In the genomic region with DNA sequence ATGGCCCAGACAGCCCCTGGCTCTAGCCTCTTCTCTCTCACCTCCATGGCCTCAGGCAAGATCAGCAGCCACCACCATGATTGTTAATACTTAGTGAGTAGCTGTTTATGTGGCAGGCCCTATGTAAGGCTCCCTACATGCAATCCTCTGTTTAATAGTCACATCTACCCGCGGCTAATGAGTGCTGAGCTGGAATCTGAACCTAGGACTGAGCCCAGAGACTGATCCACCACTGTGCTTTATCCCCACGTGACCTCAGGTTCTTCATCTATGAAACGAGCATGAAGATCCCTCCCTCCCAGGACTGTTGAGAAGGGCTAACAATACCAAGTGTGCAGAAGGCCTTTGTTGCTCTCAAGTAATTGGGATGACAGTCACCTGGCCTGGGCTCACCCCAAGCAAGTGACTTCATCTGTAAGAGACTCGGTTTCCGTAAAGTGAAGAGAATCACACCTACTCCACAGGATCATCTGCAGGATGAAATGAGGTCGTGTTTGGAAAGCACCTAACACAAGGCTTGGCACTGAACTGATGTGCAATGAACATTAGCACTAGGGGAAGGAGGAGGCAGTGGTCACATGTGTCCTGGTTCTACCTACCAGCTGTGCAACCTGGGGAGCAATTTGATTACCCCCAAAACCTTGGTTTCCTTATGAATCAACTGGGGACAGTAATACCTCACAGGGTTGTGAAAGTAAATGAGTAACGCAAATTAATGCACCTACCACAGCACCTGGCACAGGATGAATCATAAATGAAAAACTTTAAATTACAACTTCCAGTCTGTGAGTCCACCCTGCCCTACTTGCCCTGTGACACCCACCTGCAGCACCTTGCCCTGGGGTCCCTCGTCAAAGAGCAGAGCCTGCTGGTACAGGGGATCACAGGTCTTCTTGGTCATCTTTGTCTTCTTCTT, we compare ENCODE assay signal across 7 cellular contexts. TPM values are rescaled to one million over a fixed set of nuclear protein-coding genes. Genes with fewer than 3 reads are reported as not detected.
DNase-seq lines count a peak whose midpoint lies in the region; ATAC-seq and TF ChIP-seq lines count a peak whose summit lies in the region.

No MANE protein-coding gene starts in this region.

- no peaks in the 10 kb centered on the region for H3K36me3 Mint-ChIP-seq in progenitor cell of endocrine pancreas (ENCODE audit: insufficient read depth)

- no peak overlapping the region for H3K27ac Mint-ChIP-seq in progenitor cell of endocrine pancreas

- ATAC-seq in GM18511 (IDR thresholded peaks at IDR 0.05; ENCODE audit: unreplicated experiment), result peak; percentile 85
- peak; percentile 49 for ATAC-seq in GM21367 (IDR thresholded peaks at IDR 0.05; ENCODE audit: unreplicated experiment)
- ATAC-seq in HG03521 (IDR thresholded peaks at IDR 0.05; ENCODE audit: unreplicated experiment), result peak; percentile 49
- peak; percentile 76 for ATAC-seq in left colon

- H3K9me3 Mint-ChIP-seq in progenitor cell of endocrine pancreas (ENCODE audit: low read depth), result no peaks in the 10 kb centered on the region

- no peak overlapping the region for H3K4me3 Mint-ChIP-seq in progenitor cell of endocrine pancreas (ENCODE audit: low read depth)

- no peak for TF ChIP-seq CTCF in progenitor cell of endocrine pancreas (IDR thresholded peaks at IDR 0.05; ENCODE audit: unreplicated experiment)

- no peaks in the 10 kb centered on the region for H3K4me1 Mint-ChIP-seq in progenitor cell of endocrine pancreas (ENCODE audit: low read depth)

- DNase-seq in left colon (peak in 1 of 2 donors; percentile 55), NCI-H1105 treated with DMSO at 0.1 percent for 48 hours (lab: John Stamatoyannopoulos, UW) (no peak), progenitor cell of endocrine pancreas (ENCODE audit: low spot score, unreplicated experiment) (no peak), DMS 273 (lab: John Stamatoyannopoulos, UW; ENCODE audit: unreplicated experiment) (no peak)

- H3K27me3 Mint-ChIP-seq in progenitor cell of endocrine pancreas, result peaks cover 5% of the 10 kb centered on the region

- intact Hi-C loops in left colon (cut with DNase I, micrococcal nuclease), result loop anchor here in 1 of 2 donors (10.0 kb wide), 1 partner anchor 327 kb away; no protein-coding TSS in a partner anchor

RNA-seq across cellular contexts. Expression of gene RIMS3, which starts 37.2 kb away (rescaled TPM):
- total RNA-seq in left colon, result 10 to 100 TPM in 1 of 2 donors, 1 to 10 TPM in 1; 6.4 to 15.6 TPM
- total RNA-seq in progenitor cell of endocrine pancreas, result 7.0 and 7.2 TPM in 2 replicates
